Comparison of ENCODE assay signal across 20 cellular contexts in the genomic region with DNA sequence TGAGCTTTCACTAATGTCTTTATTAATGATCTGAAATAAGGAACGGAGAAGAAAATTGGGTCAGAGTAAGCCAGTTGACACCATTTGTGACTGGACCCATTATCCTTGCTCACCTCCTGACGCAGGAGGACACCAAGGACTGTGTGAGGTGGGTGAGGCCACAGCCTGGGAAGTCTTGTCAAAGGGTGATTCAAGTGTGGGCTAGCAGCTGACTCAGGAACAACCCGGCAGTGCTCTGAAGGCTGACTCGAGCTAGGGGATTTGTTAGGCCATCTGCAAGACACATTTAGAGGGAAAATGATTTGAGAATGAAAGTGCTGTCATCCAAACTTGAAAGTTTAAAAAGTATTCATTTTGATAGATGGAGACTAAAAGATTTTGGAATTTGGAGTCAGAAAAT. TPM values are rescaled to one million over a fixed set of nuclear protein-coding genes. Genes with fewer than 3 reads are reported as not detected.
DNase-seq lines count a peak whose midpoint lies in the region; TF ChIP-seq lines count a peak whose summit lies in the region.
"Had no signal": no experiment of that assay in that cellular context is flagged by ENCODE, and none has a peak within 500 bp of the region (broad histone marks: within the 10 kb centered on the region; RNA-seq: fewer than 3 reads in every experiment).

No MANE protein-coding gene starts in this region.

- no peaks in the 10 kb centered on the region for H3K9me3 ChIP-seq in osteoblast (ENCODE audit: low read depth, low read length)
- H3K9me3 ChIP-seq in trophoblast cell (ENCODE audit: insufficient read depth, low read depth, low read length): no peaks in the 10 kb centered on the region
- H3K9me3 ChIP-seq: body of pancreas, pancreas, upper lobe of left lung had no signal

- H3K18ac ChIP-seq in trophoblast cell (ENCODE audit: low read length): no peak overlapping the region

- H2AFZ ChIP-seq in ACC112 (ENCODE audit: low read length, unreplicated experiment) (no peak overlapping the region), osteoblast (ENCODE audit: low read length) (no peak overlapping the region), trophoblast cell (ENCODE audit: insufficient read depth, low read length, poor library complexity) (no peak overlapping the region)

- peak overlapping the region; percentile 96 for H3K27ac ChIP-seq in ACC112 (ENCODE audit: low read depth, low read length)
- peak overlapping the region; percentile 75 for H3K27ac ChIP-seq in osteoblast (ENCODE audit: low read depth, low read length)
- H3K27ac ChIP-seq in trophoblast cell (ENCODE audit: low read depth, low read length): no peak overlapping the region
- H3K27ac ChIP-seq: body of pancreas, pancreas, upper lobe of left lung had no signal

- H3K27me3 ChIP-seq in ACC112 (ENCODE audit: insufficient read depth, low read length) (no peaks in the 10 kb centered on the region), osteoblast (ENCODE audit: insufficient read depth, low read length) (no peaks in the 10 kb centered on the region), trophoblast cell (ENCODE audit: insufficient read depth, low read length) (no peaks in the 10 kb centered on the region)
- H3K27me3 ChIP-seq: body of pancreas, pancreas, upper lobe of left lung had no signal

- H3K79me2 ChIP-seq in ACC112 (ENCODE audit: control insufficient read depth, insufficient read depth, low read length, unreplicated experiment) (peaks cover 98% of the 10 kb centered on the region), osteoblast (ENCODE audit: insufficient read depth, low read length) (peaks cover 96% of the 10 kb centered on the region), trophoblast cell (ENCODE audit: control insufficient read depth, insufficient read depth, low read length, poor library complexity) (no peaks in the 10 kb centered on the region)

- H4K20me1 ChIP-seq in osteoblast (ENCODE audit: insufficient read depth, low read length): no peaks in the 10 kb centered on the region

- peak overlapping the region; percentile 23 for H3K4me3 ChIP-seq in ACC112 (ENCODE audit: low read depth, low read length)
- H3K4me3 ChIP-seq in choroid plexus epithelial cell (ENCODE audit: low read depth, low read length): no peak overlapping the region
- H3K4me3 ChIP-seq in osteoblast (ENCODE audit: insufficient read depth, low read length): no peak overlapping the region
- H3K4me3 ChIP-seq in trophoblast cell (ENCODE audit: low read depth, low read length): no peak overlapping the region
- H3K4me3 ChIP-seq: body of pancreas, pancreas, upper lobe of left lung had no signal

- TF ChIP-seq CTCF in choroid plexus epithelial cell (conservative IDR thresholded peaks at IDR 0.05; ENCODE audit: low read depth, low read length) (no peak), osteoblast (IDR thresholded peaks at IDR 0.05; ENCODE audit: extremely low read depth, low read depth, low read length) (no peak)

- no peak overlapping the region for H4K91ac ChIP-seq in trophoblast cell (ENCODE audit: low read depth, low read length)

- WGBS in trophoblast cell (ENCODE audit: extremely low coverage, insufficient coverage, insufficient read length): no CpG with 5 or more reads among the region's 4 CpGs

- 0 out of 2 replicates have a peak, but pooled peaks cover 5% of the 10 kb centered on the region for H3K36me3 ChIP-seq in ACC112 (ENCODE audit: insufficient read depth, low read length)
- H3K36me3 ChIP-seq in osteoblast (ENCODE audit: insufficient read depth, low read length): no peaks in the 10 kb centered on the region
- no peaks in the 10 kb centered on the region for H3K36me3 ChIP-seq in trophoblast cell (ENCODE audit: control insufficient read depth in 1 of 2, insufficient read depth in 2 of 2, low read length in 2 of 2)
- H3K36me3 ChIP-seq: pancreas, upper lobe of left lung had no signal

- peak overlapping the region; percentile 30 for H3K4me2 ChIP-seq in osteoblast (ENCODE audit: insufficient read depth, low read length)
- no peak overlapping the region for H3K4me2 ChIP-seq in trophoblast cell (ENCODE audit: low read length)

- peaks cover 93% of the 10 kb centered on the region for H3K4me1 ChIP-seq in ACC112 (ENCODE audit: control insufficient read depth, insufficient read depth, low read length, unreplicated experiment)
- H3K4me1 ChIP-seq in osteoblast (ENCODE audit: insufficient read depth, low read length): peaks cover 68% of the 10 kb centered on the region
- no peaks in the 10 kb centered on the region for H3K4me1 ChIP-seq in trophoblast cell (ENCODE audit: control insufficient read depth in 1 of 2, insufficient read depth in 2 of 2, low read length in 2 of 2)
- H3K4me1 ChIP-seq: body of pancreas, pancreas, upper lobe of left lung had no signal

- no peak overlapping the region for H3K14ac ChIP-seq in trophoblast cell (ENCODE audit: low read length)

- H2BK12ac ChIP-seq in trophoblast cell (ENCODE audit: low read length): no peak overlapping the region

- H4K8ac ChIP-seq in trophoblast cell (ENCODE audit: low read depth, low read length): no peak overlapping the region

- H3K4ac ChIP-seq in trophoblast cell (ENCODE audit: low read depth, low read length): no peak overlapping the region

- DNase-seq in HT1080 (ENCODE audit: low read depth) (peak; percentile 66), choroid plexus epithelial cell (ENCODE audit: low read depth) (peak; percentile 41), osteoblast (ENCODE audit: insufficient read length, low spot score, missing footprints) (no peak), RPMI8226 (no peak), SKM-1 (lab: John Stamatoyannopoulos, UW; ENCODE audit: unreplicated experiment) (no peak), trophoblast cell (no peak), cortex of kidney (lab: John Stamatoyannopoulos, UW) (no peak)
- DNase-seq: activated CD4-positive, alpha-beta T cell treated with anti-CD3 and anti-CD28 coated beads for 1 hour; activated gamma-delta T cell treated with Interleukin-2 at 50 U/mL for 16 hours; body of pancreas; COR-L47; foreskin melanocyte; GOT3; NCI-H1417; NCI-H226; pancreas; SHP77 treated with DMSO at 0.1 percent for 48 hours; upper lobe of left lung had no signal

- H3K79me1 ChIP-seq in trophoblast cell (ENCODE audit: low read length): no peaks in the 10 kb centered on the region

- no peak overlapping the region for H3K9ac ChIP-seq in trophoblast cell (ENCODE audit: low read length)

- no peak overlapping the region for H2BK120ac ChIP-seq in trophoblast cell (ENCODE audit: insufficient read depth, low read length, poor library complexity)

- H4K12ac ChIP-seq in trophoblast cell (ENCODE audit: low read depth, low read length): no peak overlapping the region

- no peak overlapping the region for H2BK5ac ChIP-seq in trophoblast cell (ENCODE audit: low read depth, low read length, poor library complexity)

- H2AK5ac ChIP-seq in trophoblast cell (ENCODE audit: low read length): no peak overlapping the region

- no peak overlapping the region for H3K23ac ChIP-seq in trophoblast cell (ENCODE audit: low read length)

RNA-seq across cellular contexts. Expression of a gene that starts 21.2 kb away (rescaled TPM):
- total RNA-seq in HT1080 (2014; rRNA removed; shearing (Covaris generic)): not detected in 2 replicates
- polyA plus RNA-seq in HT1080 (2015; cell fraction: cytosol; rRNA removed): 0.14 TPM in 1 of 2 replicates, not detected in the other
- polyA plus RNA-seq in HT1080 (2015; cell fraction: nucleus; rRNA removed): 0.08 TPM in 1 of 2 replicates, not detected in the other
- total RNA-seq in osteoblast: 307 and 427 TPM in 2 replicates
- polyA plus RNA-seq in trophoblast cell (2013): 0.24 and 0.37 TPM in 2 replicates
- total RNA-seq: T-helper 2 cell treated with Interferon-gamma antibody and Interleukin-4, amounts not matched to agents 100 ng/mL and 5 ng/mL, for 36 hours had no signal

Comparison
In these comparisons a context has a peak if more than half of its experiments do, and no peak if none do; other contexts are left out.
1. DNase-seq: peak in HT1080 (single experiment) and choroid plexus epithelial cell (single experiment); none in osteoblast (single experiment), RPMI8226 (single experiment), SKM-1 (single experiment), trophoblast cell (0 of 2) and cortex of kidney (single experiment).
2. RNA of a gene that starts 21.2 kb away (total RNA-seq): 307 to 427 TPM in osteoblast; not detected in HT1080; every median in the first group is over 100 times any median in the second.